Comparison of ENCODE assay signal across 22 cellular contexts in genomic region chr10:129849452-129849750, GRCh38.
"Had no signal": no experiment of that assay in that cellular context is flagged by ENCODE, and none has a peak within 500 bp of the region (broad histone marks: within the 10 kb centered on the region; RNA-seq: fewer than 3 reads in every experiment).

No MANE protein-coding gene starts in this region.

- H3K36me3 ChIP-seq: colonic mucosa, pancreas, prostate gland, right lobe of liver, spleen, stomach had no signal

- H2AFZ ChIP-seq: hepatocyte had no signal

- ATAC-seq: foreskin keratinocyte; left colon; naive thymus-derived CD4-positive, alpha-beta T cell; pancreas; right lobe of liver had no signal

- H3K9me3 Mint-ChIP-seq: endodermal cell; naive thymus-derived CD4-positive, alpha-beta T cell; type B pancreatic cell had no signal

- H3K79me2 ChIP-seq: hepatocyte had no signal

- H3K27ac ChIP-seq: colonic mucosa, foreskin keratinocyte, hepatocyte, pancreas, prostate gland, right lobe of liver, spleen, stomach had no signal

- H3K36me3 Mint-ChIP-seq: naive thymus-derived CD4-positive, alpha-beta T cell had no signal

- H3K4me1 Mint-ChIP-seq: naive thymus-derived CD4-positive, alpha-beta T cell had no signal

- H3K27ac Mint-ChIP-seq: endodermal cell; naive thymus-derived CD4-positive, alpha-beta T cell; type B pancreatic cell had no signal

- H3K4me2 ChIP-seq: hepatocyte had no signal

- DNase-seq: colonic mucosa; dermis blood vessel endothelial cell; effector CD4-positive, alpha-beta T cell; endodermal cell; erythroblast; foreskin keratinocyte; left colon; mammary epithelial cell; naive thymus-derived CD4-positive, alpha-beta T cell; retina; right lobe of liver; spleen; stimulated activated CD4-positive, alpha-beta T cell treated with anti-CD3 and anti-CD28 coated beads, Interleukin-15, amount 100 ng/mL, for 24 hours; stimulated activated CD4-positive, alpha-beta T cell treated with anti-CD3 and anti-CD28 coated beads, Interleukin-1b, Interleukin-23, amount 100 ng/mL, for 48 hours; stimulated activated CD4-positive, alpha-beta T cell treated with anti-CD3 and anti-CD28 coated beads, Interleukin-4, amount 100 ng/mL, for 4 hours; stimulated activated naive CD4-positive, alpha-beta T cell; stomach; substantia nigra had no signal

- H3K4me3 ChIP-seq: colonic mucosa, hepatocyte, pancreas, prostate gland, right lobe of liver, spleen, stomach had no signal

- H3K4me1 ChIP-seq: colonic mucosa, foreskin keratinocyte, prostate gland had no signal

- H3K9me3 ChIP-seq: colonic mucosa, pancreas, prostate gland, right lobe of liver, spleen, stomach had no signal

- H3K27me3 ChIP-seq: colonic mucosa, foreskin keratinocyte, right lobe of liver had no signal

- H3K4me3 Mint-ChIP-seq: endodermal cell; naive thymus-derived CD4-positive, alpha-beta T cell; type B pancreatic cell had no signal
